ENCODE assay signal across 9 cellular contexts in genomic region chr1:12177999-12178441, GRCh38. TPM values are rescaled to one million over a fixed set of nuclear protein-coding genes. Genes with fewer than 3 reads are reported as not detected.
DNase-seq lines count a peak whose midpoint lies in the region; ATAC-seq and TF ChIP-seq lines count a peak whose summit lies in the region.
"Had no signal": no experiment of that assay in that cellular context is flagged by ENCODE, and none has a peak within 500 bp of the region (broad histone marks: within the 10 kb centered on the region; RNA-seq: fewer than 3 reads in every experiment).

No MANE protein-coding gene starts in this region.

- H3K9me3 Mint-ChIP-seq in activated B cell treated with CpG ODN at 0.5 μM for 24 hours: no peaks in the 10 kb centered on the region

- H3K9ac ChIP-seq in Karpas-422 (ENCODE audit: low read length): no peak overlapping the region

- H3K27ac ChIP-seq in brain microvascular endothelial cell: peak overlapping the region; percentile 42
- peak overlapping the region; percentile 76 for H3K27ac ChIP-seq in mesodermal cell (ENCODE audit: low read depth, low read length, severe bottlenecking)
- no peak overlapping the region for H3K27ac ChIP-seq in Karpas-422 (ENCODE audit: low read length)
- H3K27ac ChIP-seq: VCaP had no signal

- H3K36me3 ChIP-seq in brain microvascular endothelial cell (replicated peaks): no peaks in the 10 kb centered on the region
- H3K36me3 ChIP-seq in mesodermal cell (ENCODE audit: control insufficient read depth, insufficient read depth, low read length): no peaks in the 10 kb centered on the region
- no peaks in the 10 kb centered on the region for H3K36me3 ChIP-seq in Karpas-422 (ENCODE audit: insufficient read depth, low read length)

- H3K9me3 ChIP-seq in mesodermal cell (ENCODE audit: control insufficient read depth, low read length) (no peaks in the 10 kb centered on the region), Karpas-422 (ENCODE audit: low read length) (no peaks in the 10 kb centered on the region)

- no peak overlapping the region for H2AFZ ChIP-seq in Karpas-422 (ENCODE audit: low read length)

- H3K4me2 ChIP-seq in Karpas-422 (ENCODE audit: low read depth, low read length, poor library complexity, severe bottlenecking): no peak overlapping the region

- no peaks in the 10 kb centered on the region for H3K9me2 ChIP-seq in Karpas-422 (replicated peaks; ENCODE audit: insufficient read depth, low read length)

- peaks cover 48% of the 10 kb centered on the region for H3K4me1 ChIP-seq in mesodermal cell (ENCODE audit: control insufficient read depth, insufficient read depth, low read length, poor library complexity, severe bottlenecking)
- peaks cover 5% of the 10 kb centered on the region; the same call in 1 of the 2 replicates for H3K4me1 ChIP-seq in Karpas-422 (ENCODE audit: low read length)

- H3K4me3 ChIP-seq in brain microvascular endothelial cell (ENCODE audit: low read depth, low read length) (no peak overlapping the region), mesodermal cell (ENCODE audit: extremely low read depth, insufficient read depth, low read length, poor library complexity, severe bottlenecking) (no peak overlapping the region), Karpas-422 (ENCODE audit: low read length) (no peak overlapping the region)

- POLR2A ChIA-PET in activated B cell treated with CpG ODN at 0.5 μM for 24 hours (lab: Charles Lee): interaction anchor here (1.7 to 2.3 kb wide), 2 partner anchors 10 to 52 kb away, joined by 4 to 17 read pairs; partner anchors contain the start of gene TNFRSF1B

- H3K36me3 Mint-ChIP-seq in activated B cell treated with CpG ODN at 0.5 μM for 24 hours (ENCODE audit: low read depth): peaks cover 49% of the 10 kb centered on the region

- H3K27ac Mint-ChIP-seq in activated B cell treated with CpG ODN at 0.5 μM for 24 hours: peak overlapping the region; percentile 18

- in situ Hi-C loops in brain microvascular endothelial cell (cut with HindIII; ENCODE audit: low pct_ligation_motif_present, low sequenced_read_pairs): no loop called here

- ATAC-seq in activated B cell treated with CpG ODN at 0.5 μM for 24 hours (ENCODE audit: low read depth): no peak

- CTCF ChIA-PET in activated B cell treated with CpG ODN at 0.5 μM for 24 hours (lab: Charles Lee): interaction anchor here (0.6 to 8.2 kb wide), 3 partner anchors 9 to 53 kb away, joined by 3 to 36 read pairs (median 5); no protein-coding TSS in a partner anchor

- H3K4me3 Mint-ChIP-seq in activated B cell treated with CpG ODN at 0.5 μM for 24 hours: peak overlapping the region; percentile 42

- H4K20me1 ChIP-seq in Karpas-422 (ENCODE audit: insufficient read depth, low read depth, low read length): peaks cover 17% of the 10 kb centered on the region; the same call in 1 of the 2 replicates

- H3K27me3 ChIP-seq in brain microvascular endothelial cell (replicated peaks) (no peaks in the 10 kb centered on the region), Karpas-422 (ENCODE audit: low read length) (no peaks in the 10 kb centered on the region)

- TF ChIP-seq CTCF in activated B cell treated with CpG ODN at 0.5 μM for 24 hours (IDR thresholded peaks at IDR 0.05) (no peak), brain microvascular endothelial cell (IDR thresholded peaks at IDR 0.05; ENCODE audit: low read depth, low read length, missing control alignments) (no peak), GM10266 (IDR thresholded peaks at IDR 0.05; ENCODE audit: control insufficient read depth, insufficient read depth, low read depth, missing control alignments) (no peak)

- 87 to 90% methylated on average over 12 to 14 of the region's 14 CpGs for WGBS in mesodermal cell (ENCODE audit: insufficient coverage in 2 of 2), 2 experiments

- peak; percentile 78 for DNase-seq in DMS53 (lab: John Stamatoyannopoulos, UW)
- no peak for DNase-seq in DMS53 treated with DMSO at 0.1 percent for 48 hours (lab: John Stamatoyannopoulos, UW; ENCODE audit: unreplicated experiment)
- no peak for DNase-seq in activated B cell treated with CpG ODN at 0.5 μM for 24 hours
- peak; percentile 85 for DNase-seq in brain microvascular endothelial cell
- DNase-seq in stimulated activated CD8-positive, alpha-beta memory T cell treated with anti-CD3 and anti-CD28 coated beads, Interleukin-7, amount 100 ng/mL, for 24 hours (ENCODE audit: low read depth): peak; percentile 90
- DNase-seq in GM10266 (ENCODE audit: extremely low spot score): no peak
- DNase-seq in Karpas-422: no peak

- H3K27me3 Mint-ChIP-seq in activated B cell treated with CpG ODN at 0.5 μM for 24 hours: no peaks in the 10 kb centered on the region

- peaks cover 89% of the 10 kb centered on the region for H3K4me1 Mint-ChIP-seq in activated B cell treated with CpG ODN at 0.5 μM for 24 hours

- intact Hi-C loops in activated B cell treated with CpG ODN at 0.5 μM for 24 hours (cut with micrococcal nuclease): loop anchor here (2.0 kb wide), 1 partner anchor 27 kb away; no protein-coding TSS in a partner anchor

- no peaks in the 10 kb centered on the region for H3K79me2 ChIP-seq in Karpas-422 (ENCODE audit: low read length)

RNA-seq across cellular contexts. Expression of gene TNFRSF1B, which starts 11.2 kb away (rescaled TPM):
- total RNA-seq in activated B cell treated with CpG ODN at 0.5 μM for 24 hours: 89.0 and 98.6 TPM in 2 replicates
- 19.3 TPM for polyA plus RNA-seq in mesodermal cell (2013, experiment 1 of 2)
- 12.8 TPM for polyA plus RNA-seq in mesodermal cell (2013, experiment 2 of 2)
- not detected in 2 replicates for total RNA-seq in Karpas-422 (2014; rRNA removed; shearing (Covaris generic); ENCODE audit: low replicate concordance)

RNA-seq across cellular contexts. Expression of gene VPS13D, which starts 51.8 kb away (rescaled TPM):
- total RNA-seq in activated B cell treated with CpG ODN at 0.5 μM for 24 hours: 52.6 and 64.5 TPM in 2 replicates
- polyA plus RNA-seq in mesodermal cell (2013, experiment 1 of 2): 13.6 TPM
- polyA plus RNA-seq in mesodermal cell (2013, experiment 2 of 2): 8.5 TPM
- total RNA-seq in Karpas-422 (2014; rRNA removed; shearing (Covaris generic); ENCODE audit: low replicate concordance): 30.9 and 36.2 TPM in 2 replicates

Comparison
In these comparisons a context has a peak if more than half of its experiments do, and no peak if none do; other contexts are left out.
1. DNase-seq: peak in DMS53 (single experiment), brain microvascular endothelial cell (single experiment) and stimulated activated CD8-positive, alpha-beta memory T cell treated with anti-CD3 and anti-CD28 coated beads, Interleukin-7, amount 100 ng/mL, for 24 hours (single experiment); none in DMS53 treated with DMSO at 0.1 percent for 48 hours (single experiment), activated B cell treated with CpG ODN at 0.5 μM for 24 hours (single experiment), GM10266 (single experiment) and Karpas-422 (single experiment).
2. RNA of gene TNFRSF1B, which starts 11.2 kb away (total RNA-seq): 89.0 to 98.6 TPM in activated B cell treated with CpG ODN at 0.5 μM for 24 hours; not detected in Karpas-422; every median in the first group is over 10 times any median in the second.